Comparison of ENCODE assay signal across 8 cellular contexts in genomic region chr10:10814103-10814502, GRCh38.
"Had no signal": no experiment of that assay in that cellular context is flagged by ENCODE, and none has a peak within 500 bp of the region (broad histone marks: within the 10 kb centered on the region; RNA-seq: fewer than 3 reads in every experiment).

No MANE protein-coding gene starts in this region.

- H3K4me1 Mint-ChIP-seq: IgD-negative memory B cell had no signal

- H3K27ac ChIP-seq: GM23248 had no signal

- H3K9ac ChIP-seq: GM23248 had no signal

- H3K4me1 ChIP-seq: HAP-1 had no signal

- H3K4me3 ChIP-seq: GM23248, HAP-1 had no signal

- DNase-seq: GM23248, GOT3, H7, HFFc6, KBM-7 had no signal

- ATAC-seq: HCT116 had no signal

- H3K36me3 ChIP-seq: HAP-1 had no signal

- H3K4me3 Mint-ChIP-seq: HFFc6, IgD-negative memory B cell had no signal

- H2AFZ ChIP-seq: GM23248 had no signal

- H3K27ac Mint-ChIP-seq: HFFc6 had no signal
